8 cellular contexts compared by ENCODE assay signal in genomic region chr12:57127710-57128518, GRCh38. TPM values are rescaled to one million over a fixed set of nuclear protein-coding genes. Genes with fewer than 3 reads are reported as not detected.
DNase-seq lines count a peak whose midpoint lies in the region; ATAC-seq and TF ChIP-seq lines count a peak whose summit lies in the region.

TSS of gene LRP1 (plus strand) at chr12:57128483. CDS start at chr12:57128965, 482 bp downstream.

- no peak within 1 kb of the TSS for H2BK120ac ChIP-seq in H9 (ENCODE audit: low read depth, low read length, poor library complexity, severe bottlenecking)

- H3K9me3 ChIP-seq in H9 (ENCODE audit: control insufficient read depth, low read depth, low read length) (no peaks in the 10 kb centered on the region), lung (ENCODE audit: control insufficient read depth in 2 of 2, insufficient read depth in 1 of 2, low read length in 1 of 2) (no peaks in the 10 kb centered on the region)
- no peaks in the 10 kb centered on the region for H3K9me3 ChIP-seq in effector memory CD4-positive, alpha-beta T cell (ENCODE audit: control insufficient read depth, low read length)

- H3K4me1 Mint-ChIP-seq in H9, result peaks cover 45 to 54% of the 10 kb centered on the region in 2 experiments

- H3K27me3 ChIP-seq in H9 (ENCODE audit: insufficient read depth, low read length) (no peaks in the 10 kb centered on the region), lung (ENCODE audit: control insufficient read depth, insufficient read depth) (no peaks in the 10 kb centered on the region)
- H3K27me3 ChIP-seq in effector memory CD4-positive, alpha-beta T cell (replicated peaks; ENCODE audit: control insufficient read depth, insufficient read depth, low read length, poor library complexity, severe bottlenecking), result no peaks in the 10 kb centered on the region

- ATAC-seq in lung (ENCODE audit: insufficient read depth, low FRiP score) (peak; percentile 52), HG03469 (IDR thresholded peaks at IDR 0.05; ENCODE audit: unreplicated experiment) (no peak)

- peak within 1 kb of the TSS; percentile 73 for H3K18ac ChIP-seq in H9 (ENCODE audit: insufficient read length, low read depth, low read length)

- H3K9me3 Mint-ChIP-seq in H9, result peaks cover 0 to 4% of the 10 kb centered on the region in 2 experiments; a peak in 3 of 5 replicates

- no peak within 1 kb of the TSS for H2AFZ ChIP-seq in H9 (ENCODE audit: low read length)

- no peak within 1 kb of the TSS for H3K23ac ChIP-seq in H9 (ENCODE audit: insufficient read length, low read depth, low read length)

- H3K4me3 Mint-ChIP-seq in H9, result peak within 1 kb of the TSS; percentile 86 to 91

- H3K4me3 ChIP-seq in AG09309 (ENCODE audit: control insufficient read depth, low read depth, low read length) (peak within 1 kb of the TSS; percentile 95), lung (peak within 1 kb of the TSS; percentile 75)
- peak within 1 kb of the TSS; percentile 85 for H3K4me3 ChIP-seq in effector memory CD4-positive, alpha-beta T cell (ENCODE audit: insufficient read depth, low read depth, low read length, poor library complexity, severe bottlenecking)

- H3K27me3 Mint-ChIP-seq in H9 (ENCODE audit: low read depth), result no peaks in the 10 kb centered on the region; the same call in 1 of the 2 replicates

- H4K91ac ChIP-seq in H9 (ENCODE audit: insufficient read length, low read depth, low read length), result no peak within 1 kb of the TSS

- no peaks in the 10 kb centered on the region for H3K36me3 ChIP-seq in effector memory CD4-positive, alpha-beta T cell (ENCODE audit: control insufficient read depth, insufficient read depth, low read length)
- no peaks in the 10 kb centered on the region for H3K36me3 ChIP-seq in lung (ENCODE audit: control insufficient read depth in 2 of 2, insufficient read depth in 2 of 2, low read length in 2 of 2)

- no peak within 1 kb of the TSS for H2BK15ac ChIP-seq in H9 (ENCODE audit: low read depth, low read length)

- H3K56ac ChIP-seq in H9 (ENCODE audit: insufficient read length, low read depth, low read length), result no peak within 1 kb of the TSS

- H4K20me1 ChIP-seq in H9 (ENCODE audit: control insufficient read depth, insufficient read depth, insufficient read length), result no peaks in the 10 kb centered on the region

- H2BK20ac ChIP-seq in H9 (ENCODE audit: low read depth, low read length, poor library complexity, severe bottlenecking), result no peak within 1 kb of the TSS

- H3K79me2 ChIP-seq in H9 (ENCODE audit: insufficient read depth, low read length), result peaks cover 23% of the 10 kb centered on the region; the same call in 1 of the 2 replicates

- peak within 1 kb of the TSS; percentile 30 for H3K27ac ChIP-seq in H9 (ENCODE audit: insufficient read length, low read depth, low read length)
- peak within 1 kb of the TSS; percentile 65 for H3K27ac ChIP-seq in effector memory CD4-positive, alpha-beta T cell (ENCODE audit: insufficient read depth, low read length, poor library complexity, severe bottlenecking)
- H3K27ac ChIP-seq in lung (ENCODE audit: low read depth in 1 of 2, low read length in 1 of 2), result peak within 1 kb of the TSS; percentile 94 to 98

- peak within 1 kb of the TSS; percentile 85 to 93 (median 92); a peak in 6 of 7 replicates for H3K27ac Mint-ChIP-seq in H9

- no peak within 1 kb of the TSS; the same call in 1 of the 2 replicates for H3K4ac ChIP-seq in H9 (ENCODE audit: low read depth, low read length)

- no CpG with 5 or more reads among the region's 57 CpGs for WGBS in H9 (ENCODE audit: extremely low coverage, insufficient read length, low lambda C conversion rate)
- WGBS in lung, 2 donors, result 0% methylated on average over 51 to 57 of the region's 57 CpGs

- peak within 1 kb of the TSS; percentile 59 for H3T11ph ChIP-seq in H9 (ENCODE audit: low read length)

- peak within 1 kb of the TSS; percentile 72; the same call in 1 of the 2 replicates for H3K14ac ChIP-seq in H9 (ENCODE audit: insufficient read depth, low read length)

- no peak within 1 kb of the TSS for H2BK12ac ChIP-seq in H9 (ENCODE audit: insufficient read length, low read depth, low read length)

- H3K36me3 Mint-ChIP-seq in H9 (ENCODE audit: insufficient read depth in 1 of 3, low read depth in 3 of 3), result peaks cover 4 to 8% (median 7%) of the 10 kb centered on the region in 3 experiments

- peak within 1 kb of the TSS; percentile 56 for H3K9ac ChIP-seq in H9 (ENCODE audit: extremely low read depth, insufficient read length, low read length)

- DNase-seq in AG09309 (ENCODE audit: low read depth) (no peak), H9 (peak; percentile 88), NCI-H526 (lab: John Stamatoyannopoulos, UW) (peak; percentile 23 to 87), lung (ENCODE audit: low spot score) (peak; percentile 78)
- peak; percentile 45 to 60 (median 58) for DNase-seq in activated CD8-positive, alpha-beta memory T cell treated with anti-CD3 and anti-CD28 coated beads for 48 hours (ENCODE audit: low read depth in 2 of 3, low spot score in 2 of 3)
- DNase-seq in effector memory CD4-positive, alpha-beta T cell, result peak; percentile 68 to 74 (median 70)
- DNase-seq in stimulated activated CD4-positive, alpha-beta T cell treated with anti-CD3 and anti-CD28 coated beads, Interleukin-4, amount 100 ng/mL, for 48 hours (ENCODE audit: low read depth in 2 of 2), result peak; percentile 58 to 61

- peak within 1 kb of the TSS; percentile 75 for H3K4me2 ChIP-seq in H9 (ENCODE audit: insufficient read depth, insufficient read length, low read length)

- peaks cover 7% of the 10 kb centered on the region for H3K23me2 ChIP-seq in H9 (ENCODE audit: insufficient read length, low read depth, low read length, poor library complexity, severe bottlenecking)

- no peak within 1 kb of the TSS for H2BK5ac ChIP-seq in H9 (ENCODE audit: insufficient read length, low read length)

- peaks cover 24% of the 10 kb centered on the region for H3K4me1 ChIP-seq in H9 (ENCODE audit: insufficient read depth, low read length)
- peaks cover 14% of the 10 kb centered on the region for H3K4me1 ChIP-seq in effector memory CD4-positive, alpha-beta T cell (ENCODE audit: control insufficient read depth, insufficient read depth, low read length, poor library complexity, severe bottlenecking)
- peaks cover 0 to 15% of the 10 kb centered on the region in 2 donors for H3K4me1 ChIP-seq in lung (ENCODE audit: control insufficient read depth in 2 of 2, insufficient read depth in 2 of 2, low read length in 2 of 2)

- TF ChIP-seq CTCF in AG09309 (IDR thresholded peaks at IDR 0.05; ENCODE audit: control insufficient read depth, insufficient read depth, low read depth, low read length, missing control alignments) (no peak), H9 (conservative IDR thresholded peaks at IDR 0.05) (no peak), lung (IDR thresholded peaks at IDR 0.05; ENCODE audit: control extremely low read depth, extremely low read depth) (no peak)

- H3K79me1 ChIP-seq in H9 (ENCODE audit: insufficient read depth, low read depth, low read length, poor library complexity, severe bottlenecking), result peaks cover 11% of the 10 kb centered on the region

- H4K8ac ChIP-seq in H9 (replicated peaks; ENCODE audit: insufficient read length, low read depth, low read length), result no peak within 1 kb of the TSS

- no peak within 1 kb of the TSS for H4K5ac ChIP-seq in H9 (ENCODE audit: insufficient read length, low read depth, low read length)

- H2AK5ac ChIP-seq in H9 (ENCODE audit: insufficient read length, low read length), result no peak within 1 kb of the TSS

RNA-seq across cellular contexts. Expression of gene LRP1, which starts in this region (rescaled TPM):
- 98.4 and 115 TPM in 2 replicates for total RNA-seq in H9 (2021)
- total RNA-seq in lung, result 100 to 1,000 TPM; 166 to 338 TPM
- 10 to 100 TPM; 52.6 to 77.4 TPM for polyA plus RNA-seq in lung

Comparison
In these comparisons a context has a peak if more than half of its experiments do, and no peak if none do; other contexts are left out.
1. H3K27ac ChIP-seq: peak in every context shown above with its lines; median percentile 96 in lung; 65 in effector memory CD4-positive, alpha-beta T cell; 30 in H9.